Comparison of ENCODE assay signal across 15 cellular contexts in the genomic region with DNA sequence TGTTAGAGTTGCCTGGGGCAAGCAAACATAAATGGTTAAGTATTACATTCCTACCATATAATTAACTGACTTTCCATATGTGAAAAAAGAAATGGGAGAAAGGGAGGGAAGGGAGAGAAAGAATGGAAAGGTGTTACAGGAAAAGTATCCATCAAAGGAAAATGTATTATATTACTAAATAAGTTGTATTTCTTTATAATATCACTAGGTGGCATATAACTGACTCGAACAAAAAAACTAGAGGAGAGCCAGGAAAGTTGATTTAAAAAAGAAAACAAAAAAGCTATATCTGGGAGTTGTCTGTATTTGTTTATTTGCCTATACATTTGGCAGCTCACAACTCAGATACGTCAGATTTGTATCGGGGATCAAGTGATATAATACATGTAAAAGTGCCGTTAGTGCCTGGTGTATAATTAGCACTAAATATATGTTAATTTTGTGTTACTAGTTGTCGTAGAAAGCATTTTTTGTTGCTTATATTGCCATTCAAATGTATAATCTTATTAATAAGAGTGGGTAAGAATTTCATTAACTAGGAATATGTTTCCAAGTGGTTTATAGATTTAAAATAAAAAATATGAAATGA. TPM values are rescaled to one million over a fixed set of nuclear protein-coding genes. Genes with fewer than 3 reads are reported as not detected.
DNase-seq lines count a peak whose midpoint lies in the region; ATAC-seq and TF ChIP-seq lines count a peak whose summit lies in the region.
"Had no signal": no experiment of that assay in that cellular context is flagged by ENCODE, and none has a peak within 500 bp of the region (broad histone marks: within the 10 kb centered on the region; RNA-seq: fewer than 3 reads in every experiment).

No MANE protein-coding gene starts in this region.

- H3K9ac ChIP-seq in OCI-LY3 (ENCODE audit: low read length), result 0 out of 2 replicates have a peak overlapping the region, but pooled peaks have one; percentile 11

- POLR2A ChIA-PET in CD8-positive, alpha-beta memory T cell (lab: Charles Lee), result no interaction called here
- POLR2A ChIA-PET in CD8-positive, alpha-beta T cell (lab: Charles Lee), result no interaction called here

- no peaks in the 10 kb centered on the region for H3K36me3 ChIP-seq in left ventricle myocardium inferior
- H3K36me3 ChIP-seq in OCI-LY3 (replicated peaks; ENCODE audit: low read depth, low read length), result no peaks in the 10 kb centered on the region
- H3K36me3 ChIP-seq in CD8-positive, alpha-beta memory T cell (ENCODE audit: insufficient read depth, low read length), result no peaks in the 10 kb centered on the region
- H3K36me3 ChIP-seq in CD8-positive, alpha-beta T cell (ENCODE audit: insufficient read depth, low read length), result no peaks in the 10 kb centered on the region
- H3K36me3 ChIP-seq: prostate gland had no signal

- H3K4me3 Mint-ChIP-seq in CD8-positive, alpha-beta memory T cell, result no peak overlapping the region
- H3K4me3 Mint-ChIP-seq in CD8-positive, alpha-beta T cell, result no peak overlapping the region
- H3K4me3 Mint-ChIP-seq: activated T-cell treated with anti-CD3 and anti-CD28 coated beads, Interleukin-2, amount 50 U/mL, for 4 hours had no signal

- no peak for ATAC-seq in Right ventricle myocardium superior (ENCODE audit: poor library complexity)
- no peak for ATAC-seq in HG02938 (IDR thresholded peaks at IDR 0.05; ENCODE audit: unreplicated experiment)
- no peak for ATAC-seq in CD8-positive, alpha-beta T cell
- ATAC-seq: activated T-cell treated with anti-CD3 and anti-CD28 coated beads, Interleukin-2, amount 50 U/mL, for 4 hours had no signal

- H3K79me2 ChIP-seq in OCI-LY3 (ENCODE audit: low read length), result no peaks in the 10 kb centered on the region

- no peak overlapping the region for H3K4me3 ChIP-seq in left ventricle myocardium inferior
- H3K4me3 ChIP-seq in OCI-LY3 (ENCODE audit: low read length), result peak overlapping the region; percentile 65
- no peak overlapping the region for H3K4me3 ChIP-seq in CD8-positive, alpha-beta memory T cell (ENCODE audit: low read length)
- H3K4me3 ChIP-seq in CD8-positive, alpha-beta T cell (ENCODE audit: low read depth, low read length), result no peak overlapping the region
- H3K4me3 ChIP-seq: prostate gland had no signal

- H3K27ac ChIP-seq in left ventricle myocardium inferior (replicated peaks) (no peak overlapping the region), OCI-LY3 (ENCODE audit: low read length) (no peak overlapping the region)
- no peak overlapping the region for H3K27ac ChIP-seq in CD8-positive, alpha-beta memory T cell (ENCODE audit: low read depth, low read length)
- no peak overlapping the region for H3K27ac ChIP-seq in CD8-positive, alpha-beta T cell (ENCODE audit: low read depth, low read length)
- H3K27ac ChIP-seq: prostate gland had no signal

- H3K27me3 ChIP-seq in left ventricle myocardium inferior (ENCODE audit: low read depth) (no peaks in the 10 kb centered on the region), OCI-LY3 (ENCODE audit: low read depth, low read length) (no peaks in the 10 kb centered on the region)
- H3K27me3 ChIP-seq in CD8-positive, alpha-beta memory T cell (ENCODE audit: insufficient read depth, low read length, poor library complexity, severe bottlenecking), result no peaks in the 10 kb centered on the region
- no peaks in the 10 kb centered on the region for H3K27me3 ChIP-seq in CD8-positive, alpha-beta T cell (ENCODE audit: insufficient read depth, low read length)

- peak overlapping the region; percentile 67 for H3K4me2 ChIP-seq in OCI-LY3 (ENCODE audit: low read length)

- no peak overlapping the region for H3K27ac Mint-ChIP-seq in CD8-positive, alpha-beta memory T cell
- H3K27ac Mint-ChIP-seq in CD8-positive, alpha-beta T cell, result no peak overlapping the region

- H3K27me3 Mint-ChIP-seq in CD8-positive, alpha-beta memory T cell, result no peaks in the 10 kb centered on the region
- no peaks in the 10 kb centered on the region for H3K27me3 Mint-ChIP-seq in CD8-positive, alpha-beta T cell (ENCODE audit: low read depth)

- intact Hi-C loops in left ventricle myocardium inferior (cut with micrococcal nuclease) (no loop called here), Right ventricle myocardium superior (cut with DNase I) (no loop called here)
- intact Hi-C loops in CD8-positive, alpha-beta T cell (cut with DNase I, micrococcal nuclease), result no loop called here

- DNase-seq in left ventricle myocardium inferior (no peak), Right ventricle myocardium superior (no peak), fibroblast of peridontal ligament (ENCODE audit: extremely low read depth) (peak; percentile 38)
- no peak for DNase-seq in CD8-positive, alpha-beta memory T cell
- DNase-seq in activated T-cell treated with anti-CD3 and anti-CD28 coated beads, Interleukin-2, amount 50 U/mL, for 48 hours, result no peak
- no peak for DNase-seq in CD8-positive, alpha-beta T cell
- DNase-seq: activated T-cell treated with anti-CD3 and anti-CD28 coated beads, Interleukin-2, amount 50 U/mL, for 4 hours; GOT3; islet precursor cell; NCI-H226; T-helper 9 cell had no signal

- H3K9me3 Mint-ChIP-seq in CD8-positive, alpha-beta memory T cell, result peaks cover 3 to 19% (median 12%) of the 10 kb centered on the region in 5 donors
- peaks cover 3% of the 10 kb centered on the region for H3K9me3 Mint-ChIP-seq in CD8-positive, alpha-beta T cell

- H2AFZ ChIP-seq in OCI-LY3 (ENCODE audit: low read depth, low read length), result peak overlapping the region; percentile 83; the same call in 1 of the 2 replicates

- no peaks in the 10 kb centered on the region for H4K20me1 ChIP-seq in OCI-LY3 (ENCODE audit: insufficient read depth, low read length)

- no peaks in the 10 kb centered on the region for H3K4me1 Mint-ChIP-seq in CD8-positive, alpha-beta memory T cell
- no peaks in the 10 kb centered on the region for H3K4me1 Mint-ChIP-seq in CD8-positive, alpha-beta T cell (ENCODE audit: low read depth)

- H3K9me3 ChIP-seq in left ventricle myocardium inferior (replicated peaks), result no peaks in the 10 kb centered on the region
- H3K9me3 ChIP-seq in OCI-LY3 (ENCODE audit: insufficient read depth, low read length), result no peaks in the 10 kb centered on the region
- H3K9me3 ChIP-seq in CD8-positive, alpha-beta memory T cell (ENCODE audit: low read length), result no peaks in the 10 kb centered on the region
- no peaks in the 10 kb centered on the region for H3K9me3 ChIP-seq in CD8-positive, alpha-beta T cell (ENCODE audit: low read length)
- H3K9me3 ChIP-seq: prostate gland had no signal

- no peaks in the 10 kb centered on the region for H3K4me1 ChIP-seq in left ventricle myocardium inferior
- peaks cover 5% of the 10 kb centered on the region for H3K4me1 ChIP-seq in OCI-LY3 (ENCODE audit: low read length)
- H3K4me1 ChIP-seq in CD8-positive, alpha-beta memory T cell (ENCODE audit: insufficient read depth, low read length), result no peaks in the 10 kb centered on the region
- no peaks in the 10 kb centered on the region for H3K4me1 ChIP-seq in CD8-positive, alpha-beta T cell (ENCODE audit: insufficient read depth, low read length)
- H3K4me1 ChIP-seq: prostate gland had no signal

- no peaks in the 10 kb centered on the region for H3K36me3 Mint-ChIP-seq in CD8-positive, alpha-beta memory T cell
- H3K36me3 Mint-ChIP-seq in CD8-positive, alpha-beta T cell, result no peaks in the 10 kb centered on the region

- TF ChIP-seq CTCF in left ventricle myocardium inferior (IDR thresholded peaks at IDR 0.05; ENCODE audit: borderline replicate concordance) (peak; percentile 38), OCI-LY3 (IDR thresholded peaks at IDR 0.05; ENCODE audit: low read depth, low read length) (peak; percentile 37)
- TF ChIP-seq CTCF in CD8-positive, alpha-beta T cell (IDR thresholded peaks at IDR 0.05), result no peak

- CTCF ChIA-PET in CD8-positive, alpha-beta memory T cell (lab: Charles Lee), result no interaction called here
- CTCF ChIA-PET in CD8-positive, alpha-beta T cell (lab: Charles Lee), result no interaction called here

RNA-seq across cellular contexts. Expression of a gene that starts 59.6 kb away (rescaled TPM):
- 0.38 TPM for total RNA-seq in left ventricle myocardium inferior
- 0.81 TPM for total RNA-seq in Right ventricle myocardium superior
- not detected for total RNA-seq in CD8-positive, alpha-beta memory T cell
- polyA plus RNA-seq in CD8-positive, alpha-beta memory T cell, result not detected
- not detected for total RNA-seq in CD8-positive, alpha-beta T cell
- total RNA-seq: dermis microvascular lymphatic vessel endothelial cell had no signal
